Comparison of ENCODE assay signal across 8 cellular contexts in genomic region chr16:11052080-11052808, GRCh38.
A peak's percentile ranks its signal among the peaks of the same experiment; 100 is the strongest.
DNase-seq lines count a peak whose midpoint lies in the region; ATAC-seq and TF ChIP-seq lines count a peak whose summit lies in the region.

No MANE protein-coding gene starts in this region.

- H3K4me1 Mint-ChIP-seq in T-helper 2 cell treated with Interferon-gamma antibody and Interleukin-4, amounts not matched to agents 5 μg/mL and 100 μg/mL, for 36 hours (ENCODE audit: low read depth), result peaks cover 84% of the 10 kb centered on the region

- no peaks in the 10 kb centered on the region for H3K9me3 Mint-ChIP-seq in T-helper 2 cell treated with Interferon-gamma antibody and Interleukin-4, amounts not matched to agents 5 μg/mL and 100 μg/mL, for 36 hours

- in situ Hi-C loops in GM13977 (cut with MboI; ENCODE audit: low pct_unique_long_range_greater_than_20kb, low sequenced_read_pairs, unreplicated experiment), result no loop called here

- H3K27ac Mint-ChIP-seq in T-helper 2 cell treated with Interferon-gamma antibody and Interleukin-4, amounts not matched to agents 5 μg/mL and 100 μg/mL, for 36 hours, result peak overlapping the region; percentile 91

- DNase-seq in GM13977 (ENCODE audit: low spot score) (peak; percentile 70), germinal center (ENCODE audit: low spot score) (peak; percentile 15), NCI-H1694 (lab: John Stamatoyannopoulos, UW) (no peak), omental fat pad (ENCODE audit: low spot score) (no peak), left cardiac atrium (no peak), cerebellum (ENCODE audit: low spot score) (no peak)
- peak; percentile 91 for DNase-seq in T-helper 2 cell treated with Interferon-gamma antibody and Interleukin-4, amounts not matched to agents 5 μg/mL and 100 μg/mL, for 36 hours (ENCODE audit: low spot score)

- peaks cover 52% of the 10 kb centered on the region for H3K36me3 Mint-ChIP-seq in T-helper 2 cell treated with Interferon-gamma antibody and Interleukin-4, amounts not matched to agents 5 μg/mL and 100 μg/mL, for 36 hours (ENCODE audit: low read depth)

- intact Hi-C loops in left cardiac atrium (cut with DNase I), result no loop called here

- peak overlapping the region; percentile 61 for H3K4me3 Mint-ChIP-seq in T-helper 2 cell treated with Interferon-gamma antibody and Interleukin-4, amounts not matched to agents 5 μg/mL and 100 μg/mL, for 36 hours

- TF ChIP-seq CTCF in GM13977 (IDR thresholded peaks at IDR 0.05; ENCODE audit: extremely low read depth, insufficient read depth, missing control alignments) (no peak), omental fat pad (IDR thresholded peaks at IDR 0.05) (no peak)

- no peaks in the 10 kb centered on the region for H3K27me3 Mint-ChIP-seq in T-helper 2 cell treated with Interferon-gamma antibody and Interleukin-4, amounts not matched to agents 5 μg/mL and 100 μg/mL, for 36 hours (ENCODE audit: low read depth)

- ATAC-seq in HG02798 (IDR thresholded peaks at IDR 0.05; ENCODE audit: poor library complexity, unreplicated experiment) (peak; percentile 64), omental fat pad (ENCODE audit: low FRiP score) (no peak), left cardiac atrium (no peak)

Comparison
In these comparisons a context has a peak if more than half of its experiments do, and no peak if none do; other contexts are left out.
1. DNase-seq: peak in GM13977 (single experiment), T-helper 2 cell treated with Interferon-gamma antibody and Interleukin-4, amounts not matched to agents 5 μg/mL and 100 μg/mL, for 36 hours (single experiment) and germinal center (single experiment); none in NCI-H1694 (single experiment), omental fat pad (single experiment), left cardiac atrium (single experiment) and cerebellum (single experiment).